Comparison of ENCODE assay signal across 26 cellular contexts in the genomic region with DNA sequence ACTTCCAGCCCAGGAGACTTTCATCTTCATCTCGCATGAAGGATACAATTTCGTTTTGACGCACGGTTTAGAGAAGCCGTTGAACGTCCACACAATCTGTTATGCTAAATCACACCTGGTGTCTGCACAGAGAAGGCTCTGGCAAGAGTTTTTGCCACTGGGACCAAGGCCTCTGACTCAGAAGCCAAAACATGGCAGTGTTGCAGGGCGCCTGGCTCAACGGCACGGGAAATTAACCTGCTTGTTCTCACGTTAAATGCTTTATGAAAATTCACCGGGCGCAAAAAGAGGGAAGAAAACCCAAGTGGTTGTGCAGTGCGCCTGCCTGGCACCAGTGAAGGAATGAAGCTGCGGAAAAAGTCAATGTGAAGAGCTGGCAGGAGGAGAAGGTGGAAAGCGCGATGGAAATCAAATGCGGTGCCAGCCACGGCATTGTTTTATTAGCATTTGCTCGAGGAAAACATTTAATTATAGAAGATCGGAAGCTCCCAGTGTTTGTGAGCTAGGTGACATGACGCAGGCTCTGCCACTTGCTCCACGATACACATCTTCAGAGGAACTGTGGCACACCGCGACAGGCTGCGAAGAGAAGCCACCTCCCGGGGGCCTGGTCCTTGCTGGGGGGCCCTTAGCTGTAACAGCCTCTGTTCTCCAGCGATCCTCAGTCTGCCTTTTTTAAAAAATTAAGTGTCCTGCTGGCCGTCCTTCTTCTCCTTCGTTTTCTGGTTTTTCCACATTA.
"Had no signal": no experiment of that assay in that cellular context is flagged by ENCODE, and none has a peak within 500 bp of the region (broad histone marks: within the 10 kb centered on the region; RNA-seq: fewer than 3 reads in every experiment).

No MANE protein-coding gene starts in this region.

- H3K4me1 Mint-ChIP-seq: activated T-helper 17 cell treated with anti-CD3 and anti-CD28 coated beads, Interleukin-2, amount 50 U/mL, for 72 hours; stimulated activated effector memory CD8-positive, alpha-beta T cell treated with anti-CD3 and anti-CD28 coated beads, Interleukin-12 subunit alpha, Interleukin-12 subunit beta, amount 100 ng/mL, for 72 hours had no signal

- H3K9ac ChIP-seq: parathyroid adenoma had no signal

- H3K27ac Mint-ChIP-seq: activated CD8-positive, alpha-beta T cell treated with anti-CD3 and anti-CD28 coated beads for 36 hours; activated T-helper 17 cell treated with anti-CD3 and anti-CD28 coated beads, Interleukin-2, amount 50 U/mL, for 72 hours; dendritic cell treated with granulocyte-macrophage colony-stimulating factor and Interleukin-4, amounts not matched to agents 40 ng/mL and 50 ng/mL, for 4 days; endodermal cell; natural killer cell treated with Interleukin-12 subunit alpha and Interleukin-12 subunit beta and Interleukin-15 and Interleukin-18, amount 100 ng/mL, for 72 hours; stimulated activated effector memory CD8-positive, alpha-beta T cell treated with anti-CD3 and anti-CD28 coated beads, Interleukin-12 subunit alpha, Interleukin-12 subunit beta, amount 100 ng/mL, for 72 hours; stimulated activated naive CD8-positive, alpha-beta T cell treated with anti-CD3 and anti-CD28 coated beads, Interleukin-15, Interleukin-2, amounts not matched to agents 100 ng/mL and 50 ng/mL, for 24 hours had no signal

- H3K4me1 ChIP-seq: left ventricle myocardium inferior, parathyroid adenoma, psoas muscle, sigmoid colon had no signal

- H3K27ac ChIP-seq: left ventricle myocardium inferior, neutrophil, parathyroid adenoma, psoas muscle, sigmoid colon, thoracic aorta had no signal

- H3K27me3 Mint-ChIP-seq: activated CD8-positive, alpha-beta T cell treated with anti-CD3 and anti-CD28 coated beads for 36 hours; activated T-helper 17 cell treated with anti-CD3 and anti-CD28 coated beads, Interleukin-2, amount 50 U/mL, for 72 hours; dendritic cell treated with granulocyte-macrophage colony-stimulating factor and Interleukin-4, amounts not matched to agents 40 ng/mL and 50 ng/mL, for 4 days; stimulated activated naive CD8-positive, alpha-beta T cell treated with anti-CD3 and anti-CD28 coated beads, Interleukin-15, Interleukin-2, amounts not matched to agents 100 ng/mL and 50 ng/mL, for 24 hours had no signal

- H3K36me3 Mint-ChIP-seq: natural killer cell treated with Interleukin-12 subunit alpha and Interleukin-12 subunit beta and Interleukin-15 and Interleukin-18, amount 100 ng/mL, for 72 hours; stimulated activated effector memory CD8-positive, alpha-beta T cell treated with anti-CD3 and anti-CD28 coated beads, Interleukin-12 subunit alpha, Interleukin-12 subunit beta, amount 100 ng/mL, for 72 hours had no signal

- H2AFZ ChIP-seq: parathyroid adenoma had no signal

- H3K4me3 Mint-ChIP-seq: activated CD8-positive, alpha-beta T cell treated with anti-CD3 and anti-CD28 coated beads for 36 hours; activated T-cell treated with anti-CD3 and anti-CD28 coated beads, Interleukin-2, amount 50 U/mL, for 4 hours; activated T-helper 17 cell treated with anti-CD3 and anti-CD28 coated beads, Interleukin-2, amount 50 U/mL, for 72 hours; dendritic cell treated with granulocyte-macrophage colony-stimulating factor and Interleukin-4, amounts not matched to agents 40 ng/mL and 50 ng/mL, for 4 days; endodermal cell; natural killer cell treated with Interleukin-12 subunit alpha and Interleukin-12 subunit beta and Interleukin-15 and Interleukin-18, amount 100 ng/mL, for 72 hours; stimulated activated effector memory CD8-positive, alpha-beta T cell treated with anti-CD3 and anti-CD28 coated beads, Interleukin-12 subunit alpha, Interleukin-12 subunit beta, amount 100 ng/mL, for 72 hours; stimulated activated naive CD8-positive, alpha-beta T cell treated with anti-CD3 and anti-CD28 coated beads, Interleukin-15, Interleukin-2, amounts not matched to agents 100 ng/mL and 50 ng/mL, for 24 hours had no signal

- H3K79me2 ChIP-seq: parathyroid adenoma had no signal

- H3K4me3 ChIP-seq: left ventricle myocardium inferior, lung, mucosa of descending colon, psoas muscle, sigmoid colon, thoracic aorta had no signal

- H3K36me3 ChIP-seq: left ventricle myocardium inferior, neutrophil, sigmoid colon, thoracic aorta had no signal

- H3K9me3 Mint-ChIP-seq: activated CD8-positive, alpha-beta T cell treated with anti-CD3 and anti-CD28 coated beads for 36 hours; activated T-cell treated with anti-CD3 and anti-CD28 coated beads, Interleukin-2, amount 50 U/mL, for 4 hours; activated T-helper 17 cell treated with anti-CD3 and anti-CD28 coated beads, Interleukin-2, amount 50 U/mL, for 72 hours; dendritic cell treated with granulocyte-macrophage colony-stimulating factor and Interleukin-4, amounts not matched to agents 40 ng/mL and 50 ng/mL, for 4 days; endodermal cell; natural killer cell treated with Interleukin-12 subunit alpha and Interleukin-12 subunit beta and Interleukin-15 and Interleukin-18, amount 100 ng/mL, for 72 hours; stimulated activated effector memory CD8-positive, alpha-beta T cell treated with anti-CD3 and anti-CD28 coated beads, Interleukin-12 subunit alpha, Interleukin-12 subunit beta, amount 100 ng/mL, for 72 hours; stimulated activated naive CD8-positive, alpha-beta T cell treated with anti-CD3 and anti-CD28 coated beads, Interleukin-15, Interleukin-2, amounts not matched to agents 100 ng/mL and 50 ng/mL, for 24 hours had no signal

- DNase-seq: activated CD4-positive, alpha-beta T cell treated with anti-CD3 and anti-CD28 coated beads for 1 hour; activated CD4-positive, alpha-beta T cell treated with anti-CD3 and anti-CD28 coated beads, Interleukin-2, amount 50 U/mL, for 1 hour; activated CD8-positive, alpha-beta T cell treated with anti-CD3 and anti-CD28 coated beads for 36 hours; activated gamma-delta T cell treated with Interleukin-2 at 50 U/mL for 16 hours; activated naive CD4-positive, alpha-beta T cell treated with anti-CD3 and anti-CD28 coated beads, Interleukin-2, amount 50 U/mL, for 16 hours; activated T-cell treated with anti-CD3 and anti-CD28 coated beads, Interleukin-2, amount 50 U/mL, for 4 hours; amygdala; endodermal cell; foreskin fibroblast; islet precursor cell; left ventricle myocardium inferior; mucosa of descending colon; psoas muscle; sigmoid colon; small intestine; stimulated activated CD4-positive, alpha-beta T cell treated with anti-CD3 and anti-CD28 coated beads, Interleukin-4, amount 100 ng/mL, for 24 hours; trophoblast cell had no signal

- H3K9me3 ChIP-seq: left ventricle myocardium inferior, mucosa of descending colon, neutrophil, psoas muscle, sigmoid colon, thoracic aorta had no signal

- H3K27me3 ChIP-seq: neutrophil, sigmoid colon had no signal
